1 cellular context compared by ENCODE assay signal in genomic region chr17:42354956-42355843, GRCh38.
A peak's percentile ranks its signal among the peaks of the same experiment; 100 is the strongest.
TF ChIP-seq lines count a peak whose summit lies in the region.

No MANE protein-coding gene starts in this region.

TF ChIP-seq in IMR-90, 13 proteins besides CTCF, POLR2A, EP300 and RAD21:
- no peak for TF ChIP-seq ELK1 (IDR thresholded peaks at IDR 0.05; ENCODE audit: borderline replicate concordance, low read depth, low read length)
- peak; percentile 22; the same call in 1 of the 2 replicates for TF ChIP-seq CEBPB (IDR thresholded peaks at IDR 0.05; ENCODE audit: low read depth, low read length)
